Comparison of ENCODE assay signal across 1 cellular context in the genomic region with DNA sequence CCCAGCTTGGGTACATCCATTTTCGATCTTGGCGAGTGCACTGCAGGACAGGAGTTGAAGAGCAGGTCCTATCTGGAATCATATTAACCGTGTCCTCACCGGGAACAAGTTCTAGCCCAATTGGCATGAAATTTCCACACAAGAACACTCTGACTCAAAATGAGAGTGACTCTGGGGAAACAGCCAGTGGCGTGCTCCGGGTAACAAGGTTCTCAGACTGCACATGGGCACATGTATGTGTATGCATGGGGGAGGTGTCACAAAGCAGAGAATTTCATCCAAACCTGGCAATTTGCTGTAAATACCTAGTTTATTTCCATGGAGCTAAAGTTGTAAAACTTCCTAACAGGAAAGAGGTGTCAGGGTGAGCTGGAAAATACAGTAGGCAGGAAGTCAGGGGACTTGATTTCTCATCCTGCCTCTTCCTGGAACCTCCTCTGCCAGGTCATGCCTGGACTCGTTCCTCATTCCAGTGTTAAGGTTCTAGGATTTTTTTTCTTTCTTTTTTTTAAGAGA.
TF ChIP-seq lines count a peak whose summit lies in the region.

No MANE protein-coding gene starts in this region.

TF ChIP-seq in A549, 52 proteins besides CTCF, POLR2A, EP300 and RAD21 (continued from another document):
- no peak for TF ChIP-seq NFE2L2 (conservative IDR thresholded peaks at IDR 0.05; ENCODE audit: low read length)
- TF ChIP-seq RFX5 (IDR thresholded peaks at IDR 0.05), result no peak
- no peak for TF ChIP-seq USF2 (IDR thresholded peaks at IDR 0.05)
- no peak for TF ChIP-seq CHD4 (IDR thresholded peaks at IDR 0.05; ENCODE audit: borderline replicate concordance)
- no peak for TF ChIP-seq JUN (IDR thresholded peaks at IDR 0.05)
- TF ChIP-seq MYC (IDR thresholded peaks at IDR 0.05; ENCODE audit: borderline replicate concordance, low read length), result no peak
